In genomic region chr21:36320421-36321324, GRCh38 we compare ENCODE assay signal across 1 cellular context.
TF ChIP-seq lines count a peak whose summit lies in the region.

No MANE protein-coding gene starts in this region.

TF ChIP-seq in HepG2, 621 proteins besides CTCF, POLR2A, EP300 and RAD21 (continued from another document and continues in another):
- TF ChIP-seq HNF1A (IDR thresholded peaks at IDR 0.05; ENCODE audit: low read depth): no peak
- no peak for TF ChIP-seq HNF1A (CRISPR knock-in tag; IDR thresholded peaks at IDR 0.05; ENCODE audit: borderline replicate concordance)
- peak; percentile 78; the same call in 1 of the 2 replicates for TF ChIP-seq ZNF784 (CRISPR knock-in tag; IDR thresholded peaks at IDR 0.05; ENCODE audit: borderline replicate concordance)
- no peak for TF ChIP-seq ZMYM3 (CRISPR knock-in tag; IDR thresholded peaks at IDR 0.05)
- peak; percentile 96 for TF ChIP-seq SNAPC2 (CRISPR knock-in tag; IDR thresholded peaks at IDR 0.05)
- no peak for TF ChIP-seq NCOR1 (IDR thresholded peaks at IDR 0.05; ENCODE audit: borderline replicate concordance, low read length)
- TF ChIP-seq ZSCAN9 (CRISPR knock-in tag; IDR thresholded peaks at IDR 0.05; ENCODE audit: borderline replicate concordance): no peak
- peak; percentile 61; the same call in 1 of the 2 replicates for TF ChIP-seq ZNF354B (CRISPR knock-in tag; IDR thresholded peaks at IDR 0.05)
- TF ChIP-seq ARNTL (CRISPR knock-in tag; IDR thresholded peaks at IDR 0.05): no peak
- TF ChIP-seq MTF2 (CRISPR knock-in tag; IDR thresholded peaks at IDR 0.05; ENCODE audit: borderline replicate concordance): no peak
- no peak for TF ChIP-seq ZNF337 (CRISPR knock-in tag; IDR thresholded peaks at IDR 0.05; ENCODE audit: borderline replicate concordance, low read depth)
- no peak for TF ChIP-seq ZNF747 (CRISPR knock-in tag; IDR thresholded peaks at IDR 0.05; ENCODE audit: borderline replicate concordance)
- TF ChIP-seq SKIL (CRISPR knock-in tag; IDR thresholded peaks at IDR 0.05; ENCODE audit: borderline replicate concordance): no peak
- TF ChIP-seq ASH2L (IDR thresholded peaks at IDR 0.05; ENCODE audit: insufficient read length, low read depth, low read length): peak; percentile 71
- no peak for TF ChIP-seq SMARCC2 (IDR thresholded peaks at IDR 0.05)
- TF ChIP-seq BORCS8-MEF2B (CRISPR knock-in tag; IDR thresholded peaks at IDR 0.05): no peak; the same call in 1 of the 2 replicates
- peak; percentile 68 for TF ChIP-seq PHF8 (CRISPR knock-in tag; IDR thresholded peaks at IDR 0.05)
- TF ChIP-seq ZNF20 (CRISPR knock-in tag; IDR thresholded peaks at IDR 0.05): no peak
- TF ChIP-seq ZNF615 (CRISPR knock-in tag; IDR thresholded peaks at IDR 0.05; ENCODE audit: borderline replicate concordance): no peak
- no peak for TF ChIP-seq CHD4 (IDR thresholded peaks at IDR 0.05; ENCODE audit: borderline replicate concordance, low read length)
- no peak for TF ChIP-seq FLYWCH1 (CRISPR knock-in tag; IDR thresholded peaks at IDR 0.05)
- TF ChIP-seq PHF21A (CRISPR knock-in tag; IDR thresholded peaks at IDR 0.05): no peak
- TF ChIP-seq RFXAP (CRISPR knock-in tag; IDR thresholded peaks at IDR 0.05; ENCODE audit: borderline replicate concordance): peak; percentile 43; the same call in 1 of the 2 replicates
- no peak; the same call in 1 of the 2 replicates for TF ChIP-seq GMEB1 (CRISPR knock-in tag; IDR thresholded peaks at IDR 0.05; ENCODE audit: borderline replicate concordance)
- no peak for TF ChIP-seq ZNF652 (CRISPR knock-in tag; IDR thresholded peaks at IDR 0.05; ENCODE audit: borderline replicate concordance, low read depth)
- TF ChIP-seq ZNF530 (CRISPR knock-in tag; IDR thresholded peaks at IDR 0.05; ENCODE audit: low read depth): 0 out of 2 replicates have a peak, but pooled peaks have one; percentile 42
- no peak for TF ChIP-seq ZNF225 (CRISPR knock-in tag; IDR thresholded peaks at IDR 0.05)
- no peak for TF ChIP-seq MLX (CRISPR knock-in tag; IDR thresholded peaks at IDR 0.05)
- TF ChIP-seq CSRNP1 (CRISPR knock-in tag; IDR thresholded peaks at IDR 0.05): 0 out of 2 replicates have a peak, but pooled peaks have one; percentile 53
- TF ChIP-seq SATB2 (CRISPR knock-in tag; IDR thresholded peaks at IDR 0.05): no peak
- no peak for TF ChIP-seq NFE2L1 (CRISPR knock-in tag; IDR thresholded peaks at IDR 0.05; ENCODE audit: borderline replicate concordance)
- no peak for TF ChIP-seq ZBTB14 (CRISPR knock-in tag; IDR thresholded peaks at IDR 0.05)
- no peak for TF ChIP-seq HMGXB3 (CRISPR knock-in tag; IDR thresholded peaks at IDR 0.05; ENCODE audit: borderline replicate concordance)
- TF ChIP-seq SIX1 (CRISPR knock-in tag; IDR thresholded peaks at IDR 0.05; ENCODE audit: borderline replicate concordance): no peak
- no peak for TF ChIP-seq BHLHE40 (IDR thresholded peaks at IDR 0.05; ENCODE audit: low read length)
